38 cellular contexts compared by ENCODE assay signal in the genomic region with DNA sequence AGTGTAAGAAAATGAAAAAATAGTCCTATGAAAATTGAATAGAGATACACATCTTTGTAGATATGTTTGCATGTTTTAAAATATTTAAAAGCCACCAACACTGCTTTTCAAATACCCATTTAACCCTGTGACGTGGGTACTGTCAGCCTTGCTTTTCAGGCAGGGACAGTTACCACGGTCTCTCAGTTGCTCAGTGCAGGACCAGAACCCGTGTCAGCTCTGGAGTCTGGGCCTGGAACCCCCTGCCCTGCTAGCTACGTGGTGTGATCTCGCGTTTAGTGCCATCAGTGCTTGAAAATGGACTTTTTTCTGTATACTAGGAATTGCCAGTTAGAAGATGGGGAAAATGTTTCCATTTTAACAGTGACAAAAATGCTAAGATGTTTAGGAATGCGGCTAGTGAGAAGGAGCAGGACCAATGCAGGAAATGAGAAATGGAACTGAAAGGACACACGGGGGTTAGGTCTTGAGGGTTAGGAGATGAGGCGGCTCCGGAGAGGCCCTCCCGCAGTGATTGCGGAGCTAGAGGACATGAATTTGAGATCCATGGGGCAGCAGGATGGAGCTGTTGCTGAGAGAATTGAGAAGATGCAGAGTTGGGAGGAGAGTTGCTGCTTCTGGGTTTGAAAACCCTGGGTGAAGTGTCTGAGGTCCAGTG. TPM values are rescaled to one million over a fixed set of nuclear protein-coding genes. Genes with fewer than 3 reads are reported as not detected.
DNase-seq lines count a peak whose midpoint lies in the region; ATAC-seq and TF ChIP-seq lines count a peak whose summit lies in the region.
"Had no signal": no experiment of that assay in that cellular context is flagged by ENCODE, and none has a peak within 500 bp of the region (broad histone marks: within the 10 kb centered on the region; RNA-seq: fewer than 3 reads in every experiment).

No MANE protein-coding gene starts in this region.

- H3K9me3 ChIP-seq in osteoblast (ENCODE audit: low read depth, low read length) (no peaks in the 10 kb centered on the region), MM.1S (replicated peaks; ENCODE audit: insufficient read depth, low read length) (no peaks in the 10 kb centered on the region)
- H3K9me3 ChIP-seq: heart left ventricle, MG63, SK-N-SH had no signal

- H3K27ac ChIP-seq in osteoblast (ENCODE audit: low read depth, low read length) (no peak overlapping the region), MM.1S (ENCODE audit: low read length) (no peak overlapping the region)
- H3K27ac ChIP-seq: cardiac muscle cell, foreskin keratinocyte, heart left ventricle, KMS-11, PC-9 had no signal

- H3K4me1 Mint-ChIP-seq in nephron, result peaks cover 13% of the 10 kb centered on the region

- H2AFZ ChIP-seq in osteoblast (ENCODE audit: low read length) (no peak overlapping the region), MM.1S (ENCODE audit: low read length) (no peak overlapping the region)
- H2AFZ ChIP-seq: PC-9 had no signal

- H3K27me3 Mint-ChIP-seq in nephron (ENCODE audit: low read depth), result no peaks in the 10 kb centered on the region
- H3K27me3 Mint-ChIP-seq: naive B cell; stimulated activated memory B cell treated with anti-CD40 and anti-IgM and Interleukin-4, amounts not matched to agents 10 μg/mL and 1 μg/mL and 100 μg/mL, for 72 hours; type B pancreatic cell had no signal

- no peaks in the 10 kb centered on the region for H3F3A ChIP-seq in MM.1S (ENCODE audit: insufficient read depth, low read length)

- no peak for ATAC-seq in HG02870 (IDR thresholded peaks at IDR 0.05; ENCODE audit: unreplicated experiment)
- ATAC-seq: foreskin keratinocyte; heart left ventricle; Right ventricle myocardium inferior; stimulated activated memory B cell treated with anti-CD40 and anti-IgM and Interleukin-4, amounts not matched to agents 10 μg/mL and 1 μg/mL and 100 μg/mL, for 72 hours had no signal

- peaks cover 58% of the 10 kb centered on the region for H3K36me3 Mint-ChIP-seq in nephron (ENCODE audit: low read depth)

- H3K9me3 Mint-ChIP-seq in nephron, result no peaks in the 10 kb centered on the region
- H3K9me3 Mint-ChIP-seq: naive B cell; stimulated activated memory B cell treated with anti-CD40 and anti-IgM and Interleukin-4, amounts not matched to agents 10 μg/mL and 1 μg/mL and 100 μg/mL, for 72 hours; T-helper 1 cell treated with Interleukin-12 subunit alpha and Interleukin-12 subunit beta and Interleukin-4 antibody, amounts not matched to agents 30 μg/mL and 1 μg/mL, for 36 hours; type B pancreatic cell had no signal

- H3K4me3 Mint-ChIP-seq in nephron, result peak overlapping the region in 1 of 3 experiments; percentile 18
- H3K4me3 Mint-ChIP-seq: stimulated activated memory B cell treated with anti-CD40 and anti-IgM and Interleukin-4, amounts not matched to agents 10 μg/mL and 1 μg/mL and 100 μg/mL, for 72 hours; T-helper 1 cell treated with Interleukin-12 subunit alpha and Interleukin-12 subunit beta and Interleukin-4 antibody, amounts not matched to agents 30 μg/mL and 1 μg/mL, for 36 hours; type B pancreatic cell had no signal

- H4K20me1 ChIP-seq in osteoblast (ENCODE audit: insufficient read depth, low read length) (peaks cover 20% of the 10 kb centered on the region), MM.1S (ENCODE audit: insufficient read depth, low read length) (0 out of 2 replicates have a peak, but pooled peaks cover 4% of the 10 kb centered on the region)

- H3K4me3 ChIP-seq in choroid plexus epithelial cell (ENCODE audit: low read depth, low read length), result no peak overlapping the region
- no peak overlapping the region for H3K4me3 ChIP-seq in osteoblast (ENCODE audit: insufficient read depth, low read length)
- H3K4me3 ChIP-seq in MM.1S (ENCODE audit: low read length), result no peak overlapping the region
- H3K4me3 ChIP-seq: cardiac muscle cell, heart left ventricle, MG63, PC-9 had no signal

- H3K27me3 ChIP-seq in osteoblast (ENCODE audit: insufficient read depth, low read length) (no peaks in the 10 kb centered on the region), MM.1S (replicated peaks; ENCODE audit: insufficient read depth, low read length) (no peaks in the 10 kb centered on the region)
- H3K27me3 ChIP-seq: cardiac muscle cell, foreskin keratinocyte, heart left ventricle, MG63 had no signal

- H3K27ac Mint-ChIP-seq in nephron, result peak overlapping the region; percentile 12 to 54 (median 15)
- H3K27ac Mint-ChIP-seq: T-helper 1 cell treated with Interleukin-12 subunit alpha and Interleukin-12 subunit beta and Interleukin-4 antibody, amounts not matched to agents 30 μg/mL and 1 μg/mL, for 36 hours; type B pancreatic cell had no signal

- DNase-seq in CD1c-positive myeloid dendritic cell (ENCODE audit: extremely low spot score) (peak; percentile 38), MV-4-11 (lab: John Stamatoyannopoulos, UW) (peak; percentile 31), choroid plexus epithelial cell (ENCODE audit: low read depth) (peak; percentile 76), NCI-H446 (lab: John Stamatoyannopoulos, UW) (no peak), osteoblast (ENCODE audit: insufficient read length, low spot score, missing footprints) (no peak), MM.1S (no peak)
- DNase-seq: ACHN; activated CD4-positive, alpha-beta T cell treated with anti-CD3 and anti-CD28 coated beads, Interleukin-2, amount 50 U/mL, for 1 hour; activated CD4-positive, CD25-positive, alpha-beta regulatory T cell; activated naive CD4-positive, alpha-beta T cell treated with Interleukin-2 at 50 U/mL for 16 hours; activated T-cell treated with anti-CD3 and anti-CD28 coated beads, Interleukin-2, amount 50 U/mL, for 48 hours; amniotic stem cell; C1 segment of cervical spinal cord; COR-L47; cortex of kidney; foreskin keratinocyte; GOT3; heart left ventricle; kidney; MG63; midbrain; naive B cell; NCI-H2081; NCI-H2227 treated with DMSO at 0.1 percent for 48 hours; NCI-H526 treated with DMSO at 0.1 percent for 48 hours; occipital lobe; PC-9; SK-N-SH; substantia nigra had no signal

- TF ChIP-seq CTCF in choroid plexus epithelial cell (conservative IDR thresholded peaks at IDR 0.05; ENCODE audit: low read depth, low read length), result no peak
- TF ChIP-seq CTCF in nephron (IDR thresholded peaks at IDR 0.05; ENCODE audit: unreplicated experiment in 3 of 3), result no peak
- TF ChIP-seq CTCF in osteoblast (IDR thresholded peaks at IDR 0.05; ENCODE audit: extremely low read depth, low read depth, low read length), result no peak
- TF ChIP-seq CTCF in MM.1S (IDR thresholded peaks at IDR 0.05; ENCODE audit: low read length), result no peak

- H3K4me1 ChIP-seq in osteoblast (ENCODE audit: insufficient read depth, low read length) (no peaks in the 10 kb centered on the region), MM.1S (ENCODE audit: low read length) (no peaks in the 10 kb centered on the region)
- H3K4me1 ChIP-seq: heart left ventricle had no signal

- H3K9me2 ChIP-seq in MM.1S (replicated peaks; ENCODE audit: insufficient read depth, low read length), result no peaks in the 10 kb centered on the region
- H3K9me2 ChIP-seq: SK-N-SH had no signal

- H3K36me3 ChIP-seq in osteoblast (ENCODE audit: insufficient read depth, low read length) (peaks cover 80% of the 10 kb centered on the region), MM.1S (replicated peaks; ENCODE audit: insufficient read depth, low read length) (0 out of 2 replicates have a peak, but pooled peaks cover 11% of the 10 kb centered on the region)

- H3K79me2 ChIP-seq in osteoblast (ENCODE audit: insufficient read depth, low read length), result no peaks in the 10 kb centered on the region
- peaks cover 8% of the 10 kb centered on the region for H3K79me2 ChIP-seq in MM.1S (ENCODE audit: low read length)

- no peak overlapping the region for H3K9ac ChIP-seq in MM.1S (ENCODE audit: low read length)
- H3K9ac ChIP-seq: KMS-11, SK-N-SH had no signal

- H3K4me2 ChIP-seq in osteoblast (ENCODE audit: insufficient read depth, low read length), result no peak overlapping the region
- H3K4me2 ChIP-seq in MM.1S (ENCODE audit: low read depth, low read length), result no peak overlapping the region
- H3K4me2 ChIP-seq: KMS-11, PC-9, SK-N-SH had no signal

RNA-seq across cellular contexts. Expression of gene RNU6ATAC, which starts 13.7 kb away (rescaled TPM):
- not detected in 2 replicates for total RNA-seq in osteoblast
- total RNA-seq: cardiac muscle cell, foreskin keratinocyte, lower leg skin, occipital lobe had no signal

RNA-seq across cellular contexts. Expression of gene WDR5, which starts 14.8 kb away (rescaled TPM):
- total RNA-seq in osteoblast, result 17.4 and 17.7 TPM in 2 replicates

Comparison
In these comparisons a context has a peak if more than half of its experiments do, and no peak if none do; other contexts are left out.
1. DNase-seq: peak in CD1c-positive myeloid dendritic cell (single experiment), MV-4-11 (single experiment) and choroid plexus epithelial cell (single experiment); none in NCI-H446 (0 of 2), osteoblast (single experiment) and MM.1S (single experiment).